ENCODE assay signal across 16 cellular contexts in genomic region chr3:188320757-188321156, GRCh38.
DNase-seq lines count a peak whose midpoint lies in the region; ATAC-seq lines count a peak whose summit lies in the region.
"Had no signal": no experiment of that assay in that cellular context is flagged by ENCODE, and none has a peak within 500 bp of the region (broad histone marks: within the 10 kb centered on the region; RNA-seq: fewer than 3 reads in every experiment).

No MANE protein-coding gene starts in this region.

- ATAC-seq in HG02884 (IDR thresholded peaks at IDR 0.05; ENCODE audit: unreplicated experiment) (no peak), HG03342 (IDR thresholded peaks at IDR 0.05; ENCODE audit: unreplicated experiment) (no peak)
- ATAC-seq: activated T-cell treated with anti-CD3 and anti-CD28 coated beads, Interleukin-2, amount 50 U/mL, for 4 hours; mucosa of descending colon had no signal

- DNase-seq in AG08395 (ENCODE audit: low spot score) = peak; percentile 73
- DNase-seq in HS-27A (ENCODE audit: low read depth) = peak; percentile 73
- DNase-seq in amniotic stem cell (lab: John Stamatoyannopoulos, UW) = peak; percentile 19
- DNase-seq in iris pigment epithelial cell (ENCODE audit: low read depth) = peak; percentile 74
- DNase-seq in T1000 (lab: John Stamatoyannopoulos, UW) = no peak
- DNase-seq in NCI-H2081 treated with DMSO at 0.1 percent for 48 hours (lab: John Stamatoyannopoulos, UW) = no peak
- DNase-seq: activated CD4-positive, alpha-beta T cell treated with anti-CD3 and anti-CD28 coated beads for 1 hour; activated T-cell treated with anti-CD3 and anti-CD28 coated beads, Interleukin-2, amount 50 U/mL, for 4 hours; anterior cingulate cortex; DMS79 treated with DMSO at 0.1 percent for 48 hours; islet precursor cell; mucosa of descending colon; NCI-H524 treated with DMSO at 0.1 percent for 48 hours; PC-9 had no signal

Comparison
In these comparisons a context has a peak if more than half of its experiments do, and no peak if none do; other contexts are left out.
1. DNase-seq: peak in AG08395 (single experiment), HS-27A (single experiment), amniotic stem cell (single experiment) and iris pigment epithelial cell (single experiment); none in T1000 (single experiment) and NCI-H2081 treated with DMSO at 0.1 percent for 48 hours (single experiment).